26 cellular contexts compared by ENCODE assay signal in the genomic region with DNA sequence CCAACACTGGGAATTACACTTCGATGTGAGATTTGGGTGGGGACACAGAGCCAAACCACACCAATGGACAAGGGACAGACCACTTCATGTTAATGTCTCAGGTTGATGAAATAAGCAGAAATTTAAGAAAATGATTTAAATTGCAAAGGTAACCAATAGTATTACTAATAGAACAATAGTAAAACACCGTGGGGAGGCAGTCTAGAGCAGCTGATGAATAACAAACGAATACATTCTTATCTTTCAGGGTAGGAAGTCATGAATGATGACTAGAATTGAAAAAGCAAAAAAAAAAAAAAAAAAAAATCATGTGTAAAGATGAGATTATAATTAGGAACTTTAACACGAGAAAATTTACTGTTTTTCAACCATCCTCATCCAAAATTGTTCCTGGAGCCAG.
"Had no signal": no experiment of that assay in that cellular context is flagged by ENCODE, and none has a peak within 500 bp of the region (broad histone marks: within the 10 kb centered on the region; RNA-seq: fewer than 3 reads in every experiment).

No MANE protein-coding gene starts in this region.

- DNase-seq: activated B cell treated with CpG ODN at 0.5 μM for 24 hours; activated CD4-positive, alpha-beta memory T cell treated with anti-CD3 and anti-CD28 coated beads for 36 hours; activated CD4-positive, alpha-beta T cell treated with anti-CD3 and anti-CD28 coated beads for 1 hour; activated CD4-positive, alpha-beta T cell treated with anti-CD3 and anti-CD28 coated beads, Interleukin-2, amount 10 ng/mL, durations not matched to agents 7 days and 5 days; activated gamma-delta T cell; activated naive CD4-positive, alpha-beta T cell treated with anti-CD3 and anti-CD28 coated beads for 36 hours; activated T-cell treated with anti-CD3 and anti-CD28 coated beads for 4 hours; activated T-cell treated with anti-CD3 and anti-CD28 coated beads, Interleukin-2, amount 50 U/mL, for 48 hours; brain microvascular endothelial cell; colonic mucosa; Kasumi-1; NCI-H1092; NCI-H1417; NCI-H1930; NCI-H2171 treated with DMSO at 0.1 percent for 48 hours; NCI-H226; NCI-H526; NCI-H774; RPMI8226; T-helper 17 cell; T-helper 9 cell had no signal

- H3K27ac Mint-ChIP-seq: activated B cell treated with CpG ODN at 0.5 μM for 24 hours; activated CD4-positive, alpha-beta memory T cell treated with anti-CD3 and anti-CD28 coated beads for 36 hours; activated CD4-positive, alpha-beta T cell treated with anti-CD3 and anti-CD28 coated beads, Interleukin-2, amount 10 ng/mL, durations not matched to agents 7 days and 5 days; activated naive CD4-positive, alpha-beta T cell treated with anti-CD3 and anti-CD28 coated beads for 36 hours; activated naive CD8-positive, alpha-beta T cell; activated T-helper 17 cell treated with anti-CD3 and anti-CD28 coated beads, Interleukin-2, amount 50 U/mL, for 72 hours; T-helper 17 cell had no signal

- H3K27me3 Mint-ChIP-seq: activated B cell treated with CpG ODN at 0.5 μM for 24 hours; activated CD4-positive, alpha-beta memory T cell treated with anti-CD3 and anti-CD28 coated beads for 36 hours; activated CD4-positive, alpha-beta T cell treated with anti-CD3 and anti-CD28 coated beads, Interleukin-2, amount 10 ng/mL, durations not matched to agents 7 days and 5 days; activated naive CD8-positive, alpha-beta T cell; activated T-helper 17 cell treated with anti-CD3 and anti-CD28 coated beads, Interleukin-2, amount 50 U/mL, for 72 hours; T-helper 17 cell had no signal

- ATAC-seq: activated T-helper 17 cell treated with anti-CD3 and anti-CD28 coated beads, Interleukin-2, amount 50 U/mL, for 72 hours; Panc1; Right ventricle myocardium inferior; T-helper 17 cell had no signal

- H3K9me3 Mint-ChIP-seq: activated CD4-positive, alpha-beta memory T cell treated with anti-CD3 and anti-CD28 coated beads for 36 hours; activated CD4-positive, alpha-beta T cell treated with anti-CD3 and anti-CD28 coated beads, Interleukin-2, amount 10 ng/mL, durations not matched to agents 7 days and 5 days; activated naive CD4-positive, alpha-beta T cell treated with anti-CD3 and anti-CD28 coated beads for 36 hours; activated T-helper 17 cell treated with anti-CD3 and anti-CD28 coated beads, Interleukin-2, amount 50 U/mL, for 72 hours had no signal

- H3K4me1 Mint-ChIP-seq: activated B cell treated with CpG ODN at 0.5 μM for 24 hours; activated CD4-positive, alpha-beta T cell treated with anti-CD3 and anti-CD28 coated beads, Interleukin-2, amount 10 ng/mL, durations not matched to agents 7 days and 5 days; activated T-helper 17 cell treated with anti-CD3 and anti-CD28 coated beads, Interleukin-2, amount 50 U/mL, for 72 hours; T-helper 17 cell had no signal

- H3K27ac ChIP-seq: brain microvascular endothelial cell, cardiac muscle cell, colonic mucosa had no signal

- H3K4me3 Mint-ChIP-seq: activated B cell treated with CpG ODN at 0.5 μM for 24 hours; activated CD4-positive, alpha-beta memory T cell treated with anti-CD3 and anti-CD28 coated beads for 36 hours; activated CD4-positive, alpha-beta T cell treated with anti-CD3 and anti-CD28 coated beads, Interleukin-2, amount 10 ng/mL, durations not matched to agents 7 days and 5 days; activated naive CD4-positive, alpha-beta T cell treated with anti-CD3 and anti-CD28 coated beads for 36 hours; activated naive CD8-positive, alpha-beta T cell; activated T-helper 17 cell treated with anti-CD3 and anti-CD28 coated beads, Interleukin-2, amount 50 U/mL, for 72 hours; T-helper 17 cell had no signal

- H3K36me3 Mint-ChIP-seq: activated CD4-positive, alpha-beta memory T cell treated with anti-CD3 and anti-CD28 coated beads for 36 hours; activated naive CD8-positive, alpha-beta T cell had no signal
